ENCODE assay signal across 1 cellular context in the genomic region with DNA sequence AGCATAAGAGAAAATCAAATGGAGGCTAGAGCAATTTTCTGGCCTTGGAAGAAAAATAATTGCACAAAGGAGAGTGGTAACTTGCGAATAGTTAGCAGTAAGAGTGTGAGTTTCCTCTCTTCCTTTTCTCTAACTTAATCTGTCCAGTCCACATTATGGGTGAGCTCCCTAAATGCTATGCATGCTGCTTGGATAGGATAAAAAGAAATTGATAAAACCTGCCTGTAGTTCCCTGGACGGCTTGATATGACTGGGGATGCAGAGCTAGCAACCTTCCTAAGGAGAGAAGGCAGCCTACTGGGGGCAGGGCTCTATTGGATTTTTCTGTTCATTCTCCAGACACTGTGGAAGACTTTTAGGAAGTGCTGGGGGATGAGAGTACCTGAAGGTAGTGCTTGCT.
TF ChIP-seq lines count a peak whose summit lies in the region.

No MANE protein-coding gene starts in this region.

TF ChIP-seq in K562, 482 proteins besides CTCF, POLR2A, EP300 and RAD21 (continued from another document and continues in another):
- TF ChIP-seq CBFA2T2 (conservative IDR thresholded peaks at IDR 0.05) = peak; percentile 76
- no peak for TF ChIP-seq KLF6 (CRISPR knock-in tag; IDR thresholded peaks at IDR 0.05; ENCODE audit: borderline replicate concordance)
- peak; percentile 64 for TF ChIP-seq TEAD4 (IDR thresholded peaks at IDR 0.05; ENCODE audit: low read length)
- no peak for TF ChIP-seq TEAD4 (CRISPR knock-in tag; IDR thresholded peaks at IDR 0.05; ENCODE audit: borderline replicate concordance)
- no peak for TF ChIP-seq YBX1 (IDR thresholded peaks at IDR 0.05)
- TF ChIP-seq ZNF76 (CRISPR knock-in tag; IDR thresholded peaks at IDR 0.05; ENCODE audit: borderline replicate concordance) = no peak
- no peak for TF ChIP-seq ZNF668 (CRISPR knock-in tag; IDR thresholded peaks at IDR 0.05)
- TF ChIP-seq CHD1 (IDR thresholded peaks at IDR 0.05; ENCODE audit: low read length) = no peak
- TF ChIP-seq ZNF696 (CRISPR knock-in tag; conservative IDR thresholded peaks at IDR 0.05) = no peak
- peak; percentile 67; the same call in 1 of the 2 replicates for TF ChIP-seq NCOR1 (IDR thresholded peaks at IDR 0.05)
- TF ChIP-seq, protein P1, sequence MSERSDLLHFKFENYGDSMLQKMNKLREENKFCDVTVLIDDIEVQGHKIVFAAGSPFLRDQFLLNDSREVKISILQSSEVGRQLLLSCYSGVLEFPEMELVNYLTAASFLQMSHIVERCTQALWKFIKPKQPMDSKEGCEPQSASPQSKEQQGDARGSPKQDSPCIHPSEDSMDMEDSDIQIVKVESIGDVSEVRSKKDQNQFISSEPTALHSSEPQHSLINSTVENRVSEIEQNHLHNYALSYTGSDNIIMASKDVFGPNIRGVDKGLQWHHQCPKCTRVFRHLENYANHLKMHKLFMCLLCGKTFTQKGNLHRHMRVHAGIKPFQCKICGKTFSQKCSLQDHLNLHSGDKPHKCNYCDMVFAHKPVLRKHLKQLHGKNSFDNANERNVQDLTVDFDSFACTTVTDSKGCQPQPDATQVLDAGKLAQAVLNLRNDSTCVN (CRISPR knock-in tag; IDR thresholded peaks at IDR 0.05) = no peak
- TF ChIP-seq ZNF444 (CRISPR knock-in tag; IDR thresholded peaks at IDR 0.05) = no peak
- no peak for TF ChIP-seq PHF20 (IDR thresholded peaks at IDR 0.05; ENCODE audit: partially characterized antibody)
- no peak for TF ChIP-seq NR4A1 (CRISPR knock-in tag; IDR thresholded peaks at IDR 0.05)
- TF ChIP-seq NR4A1 (tag; IDR thresholded peaks at IDR 0.05) = no peak
- TF ChIP-seq ARID1B (IDR thresholded peaks at IDR 0.05) = peak; percentile 76
- no peak for TF ChIP-seq HDAC3 (IDR thresholded peaks at IDR 0.05; ENCODE audit: borderline replicate concordance, partially characterized antibody)
- TF ChIP-seq, protein P2, sequence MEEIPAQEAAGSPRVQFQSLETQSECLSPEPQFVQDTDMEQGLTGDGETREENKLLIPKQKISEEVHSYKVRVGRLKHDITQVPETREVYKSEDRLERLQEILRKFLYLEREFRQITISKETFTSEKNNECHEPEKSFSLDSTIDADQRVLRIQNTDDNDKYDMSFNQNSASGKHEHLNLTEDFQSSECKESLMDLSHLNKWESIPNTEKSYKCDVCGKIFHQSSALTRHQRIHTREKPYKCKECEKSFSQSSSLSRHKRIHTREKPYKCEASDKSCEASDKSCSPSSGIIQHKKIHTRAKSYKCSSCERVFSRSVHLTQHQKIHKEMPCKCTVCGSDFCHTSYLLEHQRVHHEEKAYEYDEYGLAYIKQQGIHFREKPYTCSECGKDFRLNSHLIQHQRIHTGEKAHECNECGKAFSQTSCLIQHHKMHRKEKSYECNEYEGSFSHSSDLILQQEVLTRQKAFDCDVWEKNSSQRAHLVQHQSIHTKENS (CRISPR knock-in tag; IDR thresholded peaks at IDR 0.05) = no peak
- no peak for TF ChIP-seq EZH2 (IDR thresholded peaks at IDR 0.05; ENCODE audit: borderline replicate concordance, low read depth, low read length)
- no peak for TF ChIP-seq U2AF1 (optimal IDR thresholded peaks at IDR 0.05; ENCODE audit: low read depth, low read length)
- TF ChIP-seq BMI1 (IDR thresholded peaks at IDR 0.05; ENCODE audit: low read length) = no peak
- peak; percentile 30; the same call in 1 of the 2 replicates for TF ChIP-seq MTA2 (IDR thresholded peaks at IDR 0.05; ENCODE audit: low read depth)
- no peak for TF ChIP-seq ZBTB17 (CRISPR knock-in tag; IDR thresholded peaks at IDR 0.05)
- TF ChIP-seq, protein P3, sequence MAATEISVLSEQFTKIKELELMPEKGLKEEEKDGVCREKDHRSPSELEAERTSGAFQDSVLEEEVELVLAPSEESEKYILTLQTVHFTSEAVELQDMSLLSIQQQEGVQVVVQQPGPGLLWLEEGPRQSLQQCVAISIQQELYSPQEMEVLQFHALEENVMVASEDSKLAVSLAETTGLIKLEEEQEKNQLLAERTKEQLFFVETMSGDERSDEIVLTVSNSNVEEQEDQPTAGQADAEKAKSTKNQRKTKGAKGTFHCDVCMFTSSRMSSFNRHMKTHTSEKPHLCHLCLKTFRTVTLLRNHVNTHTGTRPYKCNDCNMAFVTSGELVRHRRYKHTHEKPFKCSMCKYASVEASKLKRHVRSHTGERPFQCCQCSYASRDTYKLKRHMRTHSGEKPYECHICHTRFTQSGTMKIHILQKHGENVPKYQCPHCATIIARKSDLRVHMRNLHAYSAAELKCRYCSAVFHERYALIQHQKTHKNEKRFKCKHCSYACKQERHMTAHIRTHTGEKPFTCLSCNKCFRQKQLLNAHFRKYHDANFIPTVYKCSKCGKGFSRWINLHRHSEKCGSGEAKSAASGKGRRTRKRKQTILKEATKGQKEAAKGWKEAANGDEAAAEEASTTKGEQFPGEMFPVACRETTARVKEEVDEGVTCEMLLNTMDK (IDR thresholded peaks at IDR 0.05; ENCODE audit: borderline replicate concordance, insufficient read depth, low read depth, low read length, poor library complexity, severe bottlenecking) = no peak
- TF ChIP-seq POLR2AphosphoS5 (IDR thresholded peaks at IDR 0.05; ENCODE audit: control insufficient read depth, insufficient read depth, low read depth, low read length) = 0 out of 2 replicates have a peak, but pooled peaks have one; percentile 27
- no peak for TF ChIP-seq ZNF217 (CRISPR knock-in tag; IDR thresholded peaks at IDR 0.05)
- TF ChIP-seq, protein P4, sequence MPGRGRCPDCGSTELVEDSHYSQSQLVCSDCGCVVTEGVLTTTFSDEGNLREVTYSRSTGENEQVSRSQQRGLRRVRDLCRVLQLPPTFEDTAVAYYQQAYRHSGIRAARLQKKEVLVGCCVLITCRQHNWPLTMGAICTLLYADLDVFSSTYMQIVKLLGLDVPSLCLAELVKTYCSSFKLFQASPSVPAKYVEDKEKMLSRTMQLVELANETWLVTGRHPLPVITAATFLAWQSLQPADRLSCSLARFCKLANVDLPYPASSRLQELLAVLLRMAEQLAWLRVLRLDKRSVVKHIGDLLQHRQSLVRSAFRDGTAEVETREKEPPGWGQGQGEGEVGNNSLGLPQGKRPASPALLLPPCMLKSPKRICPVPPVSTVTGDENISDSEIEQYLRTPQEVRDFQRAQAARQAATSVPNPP (IDR thresholded peaks at IDR 0.05; ENCODE audit: borderline replicate concordance, insufficient read depth, insufficient read length) = no peak
- TF ChIP-seq THRAP3 (IDR thresholded peaks at IDR 0.05; ENCODE audit: borderline replicate concordance) = no peak
- TF ChIP-seq FOXJ2 (tag; IDR thresholded peaks at IDR 0.05) = no peak
- no peak for TF ChIP-seq ZNF121 (CRISPR knock-in tag; conservative IDR thresholded peaks at IDR 0.05)
- peak; percentile 26 to 63; a peak in 2 of 4 replicates for TF ChIP-seq TRIM24 (IDR thresholded peaks at IDR 0.05)
- no peak for TF ChIP-seq FOS (IDR thresholded peaks at IDR 0.05; ENCODE audit: extremely low read depth, insufficient read length)
- no peak for TF ChIP-seq RUNX1 (IDR thresholded peaks at IDR 0.05; ENCODE audit: low read depth)
- no peak for TF ChIP-seq ETS2 (tag; IDR thresholded peaks at IDR 0.05; ENCODE audit: borderline replicate concordance, poor library complexity, severe bottlenecking)
- no peak for TF ChIP-seq ZNF717 (CRISPR knock-in tag; IDR thresholded peaks at IDR 0.05)
- no peak for TF ChIP-seq LEF1 (IDR thresholded peaks at IDR 0.05)
- TF ChIP-seq PHB2 (IDR thresholded peaks at IDR 0.05; ENCODE audit: low read depth) = no peak
- TF ChIP-seq POLR2AphosphoS2 (IDR thresholded peaks at IDR 0.05; ENCODE audit: low read length) = no peak
- TF ChIP-seq CBFB (CRISPR knock-in tag; IDR thresholded peaks at IDR 0.05) = no peak
- no peak for TF ChIP-seq CCAR2 (IDR thresholded peaks at IDR 0.05; ENCODE audit: low read depth, low read length)
- no peak for TF ChIP-seq HDAC2 (IDR thresholded peaks at IDR 0.05)
- TF ChIP-seq ZBTB1 (CRISPR knock-in tag; IDR thresholded peaks at IDR 0.05; ENCODE audit: borderline replicate concordance, low read depth) = no peak
- TF ChIP-seq JUNB (CRISPR knock-in tag; conservative IDR thresholded peaks at IDR 0.05) = no peak
- peak; percentile 86 for TF ChIP-seq CBFA2T3 (IDR thresholded peaks at IDR 0.05)
- no peak for TF ChIP-seq SMAD1 (IDR thresholded peaks at IDR 0.05; ENCODE audit: low read depth, low read length, partially characterized antibody)
- no peak for TF ChIP-seq ZNF224 (CRISPR knock-in tag; IDR thresholded peaks at IDR 0.05)
- TF ChIP-seq, protein P5, sequence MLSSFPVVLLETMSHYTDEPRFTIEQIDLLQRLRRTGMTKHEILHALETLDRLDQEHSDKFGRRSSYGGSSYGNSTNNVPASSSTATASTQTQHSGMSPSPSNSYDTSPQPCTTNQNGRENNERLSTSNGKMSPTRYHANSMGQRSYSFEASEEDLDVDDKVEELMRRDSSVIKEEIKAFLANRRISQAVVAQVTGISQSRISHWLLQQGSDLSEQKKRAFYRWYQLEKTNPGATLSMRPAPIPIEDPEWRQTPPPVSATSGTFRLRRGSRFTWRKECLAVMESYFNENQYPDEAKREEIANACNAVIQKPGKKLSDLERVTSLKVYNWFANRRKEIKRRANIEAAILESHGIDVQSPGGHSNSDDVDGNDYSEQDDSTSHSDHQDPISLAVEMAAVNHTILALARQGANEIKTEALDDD (IDR thresholded peaks at IDR 0.05) = peak; percentile 57; the same call in 1 of the 2 replicates
- TF ChIP-seq, protein P6, sequence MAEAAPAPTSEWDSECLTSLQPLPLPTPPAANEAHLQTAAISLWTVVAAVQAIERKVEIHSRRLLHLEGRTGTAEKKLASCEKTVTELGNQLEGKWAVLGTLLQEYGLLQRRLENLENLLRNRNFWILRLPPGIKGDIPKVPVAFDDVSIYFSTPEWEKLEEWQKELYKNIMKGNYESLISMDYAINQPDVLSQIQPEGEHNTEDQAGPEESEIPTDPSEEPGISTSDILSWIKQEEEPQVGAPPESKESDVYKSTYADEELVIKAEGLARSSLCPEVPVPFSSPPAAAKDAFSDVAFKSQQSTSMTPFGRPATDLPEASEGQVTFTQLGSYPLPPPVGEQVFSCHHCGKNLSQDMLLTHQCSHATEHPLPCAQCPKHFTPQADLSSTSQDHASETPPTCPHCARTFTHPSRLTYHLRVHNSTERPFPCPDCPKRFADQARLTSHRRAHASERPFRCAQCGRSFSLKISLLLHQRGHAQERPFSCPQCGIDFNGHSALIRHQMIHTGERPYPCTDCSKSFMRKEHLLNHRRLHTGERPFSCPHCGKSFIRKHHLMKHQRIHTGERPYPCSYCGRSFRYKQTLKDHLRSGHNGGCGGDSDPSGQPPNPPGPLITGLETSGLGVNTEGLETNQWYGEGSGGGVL (CRISPR knock-in tag; IDR thresholded peaks at IDR 0.05) = no peak
- TF ChIP-seq KAT2B (IDR thresholded peaks at IDR 0.05; ENCODE audit: low read depth, low read length) = no peak
- TF ChIP-seq, protein P7, sequence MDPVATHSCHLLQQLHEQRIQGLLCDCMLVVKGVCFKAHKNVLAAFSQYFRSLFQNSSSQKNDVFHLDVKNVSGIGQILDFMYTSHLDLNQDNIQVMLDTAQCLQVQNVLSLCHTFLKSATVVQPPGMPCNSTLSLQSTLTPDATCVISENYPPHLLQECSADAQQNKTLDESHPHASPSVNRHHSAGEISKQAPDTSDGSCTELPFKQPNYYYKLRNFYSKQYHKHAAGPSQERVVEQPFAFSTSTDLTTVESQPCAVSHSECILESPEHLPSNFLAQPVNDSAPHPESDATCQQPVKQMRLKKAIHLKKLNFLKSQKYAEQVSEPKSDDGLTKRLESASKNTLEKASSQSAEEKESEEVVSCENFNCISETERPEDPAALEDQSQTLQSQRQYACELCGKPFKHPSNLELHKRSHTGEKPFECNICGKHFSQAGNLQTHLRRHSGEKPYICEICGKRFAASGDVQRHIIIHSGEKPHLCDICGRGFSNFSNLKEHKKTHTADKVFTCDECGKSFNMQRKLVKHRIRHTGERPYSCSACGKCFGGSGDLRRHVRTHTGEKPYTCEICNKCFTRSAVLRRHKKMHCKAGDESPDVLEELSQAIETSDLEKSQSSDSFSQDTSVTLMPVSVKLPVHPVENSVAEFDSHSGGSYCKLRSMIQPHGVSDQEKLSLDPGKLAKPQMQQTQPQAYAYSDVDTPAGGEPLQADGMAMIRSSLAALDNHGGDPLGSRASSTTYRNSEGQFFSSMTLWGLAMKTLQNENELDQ (CRISPR knock-in tag; IDR thresholded peaks at IDR 0.05; ENCODE audit: borderline replicate concordance) = no peak
- no peak for TF ChIP-seq ETV5 (CRISPR knock-in tag; IDR thresholded peaks at IDR 0.05; ENCODE audit: low read depth)
- TF ChIP-seq, protein P8, sequence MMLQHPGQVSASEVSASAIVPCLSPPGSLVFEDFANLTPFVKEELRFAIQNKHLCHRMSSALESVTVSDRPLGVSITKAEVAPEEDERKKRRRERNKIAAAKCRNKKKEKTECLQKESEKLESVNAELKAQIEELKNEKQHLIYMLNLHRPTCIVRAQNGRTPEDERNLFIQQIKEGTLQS (IDR thresholded peaks at IDR 0.05) = no peak
- TF ChIP-seq, protein P8 (CRISPR knock-in tag; conservative IDR thresholded peaks at IDR 0.05) = no peak
- TF ChIP-seq, protein P9, sequence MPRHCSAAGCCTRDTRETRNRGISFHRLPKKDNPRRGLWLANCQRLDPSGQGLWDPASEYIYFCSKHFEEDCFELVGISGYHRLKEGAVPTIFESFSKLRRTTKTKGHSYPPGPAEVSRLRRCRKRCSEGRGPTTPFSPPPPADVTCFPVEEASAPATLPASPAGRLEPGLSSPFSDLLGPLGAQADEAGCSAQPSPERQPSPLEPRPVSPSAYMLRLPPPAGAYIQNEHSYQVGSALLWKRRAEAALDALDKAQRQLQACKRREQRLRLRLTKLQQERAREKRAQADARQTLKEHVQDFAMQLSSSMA (CRISPR knock-in tag; IDR thresholded peaks at IDR 0.05) = no peak
- TF ChIP-seq ZBED1 (IDR thresholded peaks at IDR 0.05) = no peak
- TF ChIP-seq, protein P10, sequence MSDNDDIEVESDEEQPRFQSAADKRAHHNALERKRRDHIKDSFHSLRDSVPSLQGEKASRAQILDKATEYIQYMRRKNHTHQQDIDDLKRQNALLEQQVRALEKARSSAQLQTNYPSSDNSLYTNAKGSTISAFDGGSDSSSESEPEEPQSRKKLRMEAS (CRISPR knock-in tag; IDR thresholded peaks at IDR 0.05) = no peak
- TF ChIP-seq, protein P11, sequence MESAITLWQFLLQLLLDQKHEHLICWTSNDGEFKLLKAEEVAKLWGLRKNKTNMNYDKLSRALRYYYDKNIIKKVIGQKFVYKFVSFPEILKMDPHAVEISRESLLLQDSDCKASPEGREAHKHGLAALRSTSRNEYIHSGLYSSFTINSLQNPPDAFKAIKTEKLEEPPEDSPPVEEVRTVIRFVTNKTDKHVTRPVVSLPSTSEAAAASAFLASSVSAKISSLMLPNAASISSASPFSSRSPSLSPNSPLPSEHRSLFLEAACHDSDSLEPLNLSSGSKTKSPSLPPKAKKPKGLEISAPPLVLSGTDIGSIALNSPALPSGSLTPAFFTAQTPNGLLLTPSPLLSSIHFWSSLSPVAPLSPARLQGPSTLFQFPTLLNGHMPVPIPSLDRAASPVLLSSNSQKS (CRISPR knock-in tag; IDR thresholded peaks at IDR 0.05) = no peak
- no peak for TF ChIP-seq NFE2L1 (tag; IDR thresholded peaks at IDR 0.05; ENCODE audit: borderline replicate concordance, low read depth)
